8 cellular contexts compared by ENCODE assay signal in the genomic region with DNA sequence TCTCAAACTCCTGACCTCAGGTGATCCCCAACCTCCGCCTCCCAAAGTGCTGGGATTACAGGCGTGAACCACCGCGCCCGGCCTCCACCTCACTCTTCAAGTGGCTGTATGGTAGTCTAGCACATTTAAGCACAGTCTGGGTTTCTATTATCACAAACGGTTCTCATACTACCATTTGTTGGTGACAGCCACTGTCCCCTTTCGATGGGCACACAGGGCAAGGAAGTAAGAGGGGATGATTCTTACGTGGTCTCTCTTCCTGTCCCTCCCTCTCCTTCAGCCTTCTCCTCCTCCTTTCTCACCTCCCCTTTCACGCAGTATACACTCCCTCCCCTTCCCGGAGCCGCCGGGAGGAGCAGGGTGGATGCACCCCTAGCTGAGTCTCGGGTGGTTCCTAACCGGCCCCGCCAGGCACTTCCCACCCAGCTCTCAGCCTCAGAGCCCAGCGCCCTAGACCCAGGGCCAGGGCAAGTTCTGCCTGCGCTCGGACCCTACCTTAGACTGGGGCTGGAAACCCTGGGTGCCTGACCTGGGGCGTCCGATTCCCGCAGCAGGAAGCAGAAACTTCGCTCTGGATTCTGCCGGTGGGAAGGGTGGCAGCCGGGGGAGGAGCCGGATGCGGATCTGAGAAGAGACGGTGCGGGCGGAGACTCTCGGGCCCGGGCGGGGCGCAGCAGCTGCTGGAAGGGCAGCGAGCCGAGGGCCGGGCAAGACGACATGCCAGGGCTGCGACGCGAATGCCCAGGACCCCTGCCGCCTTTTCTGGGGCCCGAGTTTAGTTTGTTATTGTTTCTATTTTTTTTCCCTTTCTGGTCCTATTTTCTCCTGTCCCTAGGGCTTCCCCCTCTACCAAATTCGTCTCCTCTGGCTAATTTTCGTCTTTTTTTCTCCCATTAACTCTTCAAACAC. TPM values are rescaled to one million over a fixed set of nuclear protein-coding genes. Genes with fewer than 3 reads are reported as not detected.
A peak's percentile ranks its signal among the peaks of the same experiment; 100 is the strongest.
DNase-seq lines count a peak whose midpoint lies in the region; ATAC-seq and TF ChIP-seq lines count a peak whose summit lies in the region.

Gene TEP1 (minus strand): TSS at position 626 of the 909 bp plus-strand sequence. CDS start 5,062 bp downstream, outside the sequence.

- H3K27ac Mint-ChIP-seq in activated naive CD4-positive, alpha-beta T cell treated with anti-CD3 and anti-CD28 coated beads, Interleukin-2, amount 50 U/mL, for 24 hours, result peak within 1 kb of the TSS; percentile 97

- peak; percentile 95 for ATAC-seq in SK-N-SH treated with all-trans-retinoic acid at 6 μM for 48 hours

- no peaks in the 10 kb centered on the region for H3K9me3 Mint-ChIP-seq in activated naive CD4-positive, alpha-beta T cell treated with anti-CD3 and anti-CD28 coated beads, Interleukin-2, amount 50 U/mL, for 24 hours

- peak within 1 kb of the TSS; percentile 96 for H3K4me3 Mint-ChIP-seq in activated naive CD4-positive, alpha-beta T cell treated with anti-CD3 and anti-CD28 coated beads, Interleukin-2, amount 50 U/mL, for 24 hours

- H3K27ac ChIP-seq in substantia nigra (ENCODE audit: low read depth, low read length, poor library complexity, severe bottlenecking), result peak within 1 kb of the TSS; percentile 70

- DNase-seq in GDM1 (lab: John Stamatoyannopoulos, UW) (peak; percentile 68), HEK293T (ENCODE audit: extremely low spot score) (peak; percentile 79), NCI-H1048 (lab: John Stamatoyannopoulos, UW) (peak; percentile 65), glomerular endothelial cell (ENCODE audit: extremely low read depth, low read depth, low spot score) (no peak), nucleus accumbens (lab: John Stamatoyannopoulos, UW) (peak in 54 of 56 donors; percentile 24 to 84 (median 67)), substantia nigra (lab: John Stamatoyannopoulos, UW) (peak in 45 of 49 donors; percentile 15 to 84 (median 64))

- CTCF ChIA-PET in HEK293T (lab: Yijun Ruan, JAX), result interaction anchor here (0.7 kb wide), 2 partner anchors 69 to 269 kb away, joined by 3 read pairs; no protein-coding TSS in a partner anchor

- peaks cover 55% of the 10 kb centered on the region for H3K4me1 Mint-ChIP-seq in activated naive CD4-positive, alpha-beta T cell treated with anti-CD3 and anti-CD28 coated beads, Interleukin-2, amount 50 U/mL, for 24 hours

- POLR2A ChIA-PET in HEK293T (lab: Yijun Ruan, JAX), result interaction anchor here (0.8 to 5.8 kb wide), 13 partner anchors 9 to 268 kb away, joined by 3 to 58 read pairs (median 3); partner anchors contain the start of genes APEX1, OSGEP, PARP2 and PIP4P1

- peaks cover 2% of the 10 kb centered on the region for H3K36me3 Mint-ChIP-seq in activated naive CD4-positive, alpha-beta T cell treated with anti-CD3 and anti-CD28 coated beads, Interleukin-2, amount 50 U/mL, for 24 hours

- no peaks in the 10 kb centered on the region for H3K27me3 Mint-ChIP-seq in activated naive CD4-positive, alpha-beta T cell treated with anti-CD3 and anti-CD28 coated beads, Interleukin-2, amount 50 U/mL, for 24 hours

TF ChIP-seq in HEK293T, 16 proteins besides CTCF, POLR2A, EP300 and RAD21:
- TF ChIP-seq L3MBTL2 (conservative IDR thresholded peaks at IDR 0.05), result 0 out of 2 replicates have a peak, but pooled peaks have one; percentile 17
- no peak for TF ChIP-seq BHLHE40 (IDR thresholded peaks at IDR 0.05; ENCODE audit: borderline replicate concordance)

TF ChIP-seq in SK-N-SH treated with all-trans-retinoic acid at 6 μM for 48 hours, 23 proteins besides CTCF, POLR2A, EP300 and RAD21:
- TF ChIP-seq CSRNP3 (CRISPR knock-in tag; IDR thresholded peaks at IDR 0.05), result 0 out of 2 replicates have a peak, but pooled peaks have one; percentile 57
- TF ChIP-seq, protein P1, sequence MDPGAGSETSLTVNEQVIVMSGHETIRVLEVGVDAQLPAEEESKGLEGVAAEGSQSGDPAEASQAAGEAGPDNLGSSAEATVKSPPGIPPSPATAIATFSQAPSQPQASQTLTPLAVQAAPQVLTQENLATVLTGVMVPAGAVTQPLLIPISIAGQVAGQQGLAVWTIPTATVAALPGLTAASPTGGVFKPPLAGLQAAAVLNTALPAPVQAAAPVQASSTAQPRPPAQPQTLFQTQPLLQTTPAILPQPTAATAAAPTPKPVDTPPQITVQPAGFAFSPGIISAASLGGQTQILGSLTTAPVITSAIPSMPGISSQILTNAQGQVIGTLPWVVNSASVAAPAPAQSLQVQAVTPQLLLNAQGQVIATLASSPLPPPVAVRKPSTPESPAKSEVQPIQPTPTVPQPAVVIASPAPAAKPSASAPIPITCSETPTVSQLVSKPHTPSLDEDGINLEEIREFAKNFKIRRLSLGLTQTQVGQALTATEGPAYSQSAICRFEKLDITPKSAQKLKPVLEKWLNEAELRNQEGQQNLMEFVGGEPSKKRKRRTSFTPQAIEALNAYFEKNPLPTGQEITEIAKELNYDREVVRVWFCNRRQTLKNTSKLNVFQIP (CRISPR knock-in tag; IDR thresholded peaks at IDR 0.05; ENCODE audit: borderline replicate concordance, low read depth), result no peak

RNA-seq across cellular contexts. Expression of gene TEP1, which starts in this region (rescaled TPM):
- 16.7 and 22.7 TPM in 2 replicates for total RNA-seq in glomerular endothelial cell
